Comparison of ENCODE assay signal across 19 cellular contexts in genomic region chr6:72844614-72845013, GRCh38.
"Had no signal": no experiment of that assay in that cellular context is flagged by ENCODE, and none has a peak within 500 bp of the region (broad histone marks: within the 10 kb centered on the region; RNA-seq: fewer than 3 reads in every experiment).

No MANE protein-coding gene starts in this region.

- DNase-seq: colonic mucosa; cortex of kidney; dermis blood vessel endothelial cell; dorsolateral prefrontal cortex; effector CD4-positive, alpha-beta T cell; effector CD8-positive, alpha-beta T cell; effector memory CD4-positive, alpha-beta T cell; effector memory CD8-positive, alpha-beta T cell; endodermal cell; erythroblast; esophagus squamous epithelium; foreskin fibroblast; foreskin keratinocyte; foreskin melanocyte; gastrocnemius medialis; glutamatergic neuron; head of caudate nucleus; heart left ventricle; heart right ventricle had no signal
